8 cellular contexts compared by ENCODE assay signal in genomic region chr15:101250331-101250730, GRCh38. TPM values are rescaled to one million over a fixed set of nuclear protein-coding genes. Genes with fewer than 3 reads are reported as not detected.
DNase-seq lines count a peak whose midpoint lies in the region; ATAC-seq and TF ChIP-seq lines count a peak whose summit lies in the region.

No MANE protein-coding gene starts in this region.

- H3K36me3 Mint-ChIP-seq in Calu3 (ENCODE audit: insufficient read depth, unreplicated experiment) = peaks cover 34% of the 10 kb centered on the region

- TF ChIP-seq RAD21 in liver (IDR thresholded peaks at IDR 0.05) = no peak

- peaks cover 14% of the 10 kb centered on the region for H3K27me3 Mint-ChIP-seq in Calu3 (ENCODE audit: unreplicated experiment)

- intact Hi-C loops in Calu3 (cut with micrococcal nuclease; ENCODE audit: unreplicated experiment) (loop anchor here (1.0 to 10.0 kb wide), 4 partner anchors 83 to 326 kb away; no protein-coding TSS in a partner anchor), breast epithelium (cut with DNase I; ENCODE audit: low total_unique reads) (loop anchor here (10.0 kb wide), 2 partner anchors 126 to 236 kb away; no protein-coding TSS in a partner anchor)

- no peaks in the 10 kb centered on the region for H3K27me3 ChIP-seq in breast epithelium
- H3K27me3 ChIP-seq in liver (ENCODE audit: control insufficient read depth in 4 of 4, insufficient read depth in 4 of 4, low read length in 3 of 4) = no peaks in the 10 kb centered on the region
- H3K27me3 ChIP-seq in upper lobe of left lung = no peaks in the 10 kb centered on the region

- CTCF ChIA-PET in Calu3 (lab: Charles Lee) = interaction anchor here (1.0 to 1.3 kb wide), 2 partner anchors 142 to 242 kb away, joined by 3 to 7 read pairs; no protein-coding TSS in a partner anchor

- peaks cover 20% of the 10 kb centered on the region for H3K4me1 Mint-ChIP-seq in Calu3 (ENCODE audit: low read depth, unreplicated experiment)

- no peak for TF ChIP-seq CTCF in Calu3 (IDR thresholded peaks at IDR 0.05; ENCODE audit: unreplicated experiment)
- TF ChIP-seq CTCF in breast epithelium (IDR thresholded peaks at IDR 0.05) = no peak
- TF ChIP-seq CTCF in liver (IDR thresholded peaks at IDR 0.05; ENCODE audit: low read depth, low read length, missing input control) = no peak
- TF ChIP-seq CTCF in upper lobe of left lung (IDR thresholded peaks at IDR 0.05) = no peak

- 36% methylated on average over 4 of the region's 4 CpGs for WGBS in liver
- 6 to 9% methylated on average over 4 of the region's 4 CpGs for WGBS in upper lobe of left lung, 2 donors

- H3K4me1 ChIP-seq in breast epithelium (peaks cover 9 to 39% of the 10 kb centered on the region in 2 donors), liver (ENCODE audit: control insufficient read depth in 4 of 4, insufficient read depth in 4 of 4, low read length in 3 of 4) (peaks cover 3 to 21% (median 8%) of the 10 kb centered on the region in 4 donors), upper lobe of left lung (peaks cover 33 to 63% (median 38%) of the 10 kb centered on the region in 4 donors)

- H3K4me3 ChIP-seq in breast epithelium = peak overlapping the region; percentile 79 to 94 (median 91)
- peak overlapping the region; percentile 12 to 95 (median 59) for H3K4me3 ChIP-seq in liver (ENCODE audit: low read depth in 1 of 3, low read length in 3 of 3)
- H3K4me3 ChIP-seq in upper lobe of left lung = peak overlapping the region; percentile 78 to 86 (median 84)

- peak overlapping the region; percentile 83 for H3K4me3 Mint-ChIP-seq in Calu3 (ENCODE audit: low read depth, unreplicated experiment)

- H3K36me3 ChIP-seq in breast epithelium (no peaks in the 10 kb centered on the region), liver (ENCODE audit: control insufficient read depth in 4 of 4, insufficient read depth in 3 of 4, low read depth in 1 of 4, low read length in 3 of 4) (no peaks in the 10 kb centered on the region), upper lobe of left lung (no peaks in the 10 kb centered on the region)

- DNase-seq in Calu3 (no peak), LoVo (ENCODE audit: low spot score) (peak; percentile 32), breast epithelium (ENCODE audit: low spot score in 2 of 2) (no peak), upper lobe of left lung (no peak), activated gamma-delta T cell (lab: John Stamatoyannopoulos, UW) (no peak), NCI-H128 (lab: John Stamatoyannopoulos, UW; ENCODE audit: unreplicated experiment) (no peak)

- BruUV-seq in Calu3 (replicated peaks; lab: Mats Ljungman, UMichigan) = TSS peak; percentile 63

- no peak for TF ChIP-seq EP300 in upper lobe of left lung (IDR thresholded peaks at IDR 0.05)

- H3K9ac ChIP-seq in liver (ENCODE audit: low read depth in 1 of 2, low read length in 2 of 2) = peak overlapping the region in 1 of 2 donors; percentile 74

- ATAC-seq in upper lobe of left lung (ENCODE audit: low FRiP score in 2 of 2) = peak in 1 of 2 donors; percentile 35
- ATAC-seq in GM18868 (IDR thresholded peaks at IDR 0.05; ENCODE audit: unreplicated experiment) = no peak

- H3K27ac Mint-ChIP-seq in Calu3 (ENCODE audit: unreplicated experiment) = peak overlapping the region; percentile 7

- TF ChIP-seq POLR2A in breast epithelium (IDR thresholded peaks at IDR 0.05) (no peak), upper lobe of left lung (IDR thresholded peaks at IDR 0.05) (no peak)

- no peaks in the 10 kb centered on the region for H3K9me3 Mint-ChIP-seq in Calu3 (ENCODE audit: low read depth, unreplicated experiment)

- H3K9me3 ChIP-seq in breast epithelium (no peaks in the 10 kb centered on the region), liver (ENCODE audit: control insufficient read depth in 4 of 4, low read length in 3 of 4) (no peaks in the 10 kb centered on the region), upper lobe of left lung (no peaks in the 10 kb centered on the region)

- H3K27ac ChIP-seq in breast epithelium = peak overlapping the region; percentile 76 to 92
- no peak overlapping the region for H3K27ac ChIP-seq in liver (ENCODE audit: low read depth in 1 of 2, low read length in 2 of 2)
- peak overlapping the region; percentile 67 to 89 (median 83) for H3K27ac ChIP-seq in upper lobe of left lung

TF ChIP-seq in liver, 16 proteins besides CTCF, POLR2A, EP300 and RAD21:
- TF ChIP-seq GABPA (IDR thresholded peaks at IDR 0.05 in 1 of 2, conservative IDR thresholded peaks at IDR 0.05 in 1 of 2) = no peak
- TF ChIP-seq JUND (IDR thresholded peaks at IDR 0.05) = no peak
- no peak for TF ChIP-seq MAX (IDR thresholded peaks at IDR 0.05)
- no peak for TF ChIP-seq NR2F2 (IDR thresholded peaks at IDR 0.05)
- TF ChIP-seq REST (IDR thresholded peaks at IDR 0.05) = no peak
- TF ChIP-seq HNF4G (IDR thresholded peaks at IDR 0.05) = no peak
- no peak for TF ChIP-seq RXRA (IDR thresholded peaks at IDR 0.05)
- TF ChIP-seq ZBTB33 (IDR thresholded peaks at IDR 0.05) = no peak
- no peak for TF ChIP-seq EGR1 (IDR thresholded peaks at IDR 0.05; ENCODE audit: low read depth in 2 of 2)
- no peak for TF ChIP-seq HNF4A (conservative IDR thresholded peaks at IDR 0.05)

RNA-seq across cellular contexts. Expression of gene CHSY1, which starts 1.5 kb away (rescaled TPM):
- total RNA-seq in Calu3 (2022) (24.0 and 25.0 TPM in 2 replicates), breast epithelium (10 to 100 TPM; 22.6 to 36.7 (median 33.4) TPM), liver (10 to 100 TPM in 1 of 2 donors, 1 to 10 TPM in 1; 9.5 to 12.3 TPM), upper lobe of left lung (10 to 100 TPM; 12.4 to 38.3 (median 23.7) TPM)
- 1 to 10 TPM; 1.4 to 3.7 TPM for polyA plus RNA-seq in liver

RNA-seq across cellular contexts. Expression of gene SELENOS, which starts 27.0 kb away (rescaled TPM):
- total RNA-seq in Calu3 (2022) (83.3 and 85.0 TPM in 2 replicates), breast epithelium (10 to 100 TPM; 56.1 to 76.8 (median 76.4) TPM), liver (10 to 100 TPM; 25.8 to 66.4 TPM), upper lobe of left lung (100 to 1,000 TPM in 2 of 6 donors, 10 to 100 TPM in 4; 48.2 to 106 (median 78.2) TPM)
- 10 to 100 TPM; 65.2 to 71.1 TPM for polyA plus RNA-seq in liver

RNA-seq across cellular contexts. Expression of gene SNRPA1, which starts 44.7 kb away (rescaled TPM):
- 123 and 140 TPM in 2 replicates for total RNA-seq in Calu3 (2022)
- 10 to 100 TPM; 26.4 to 51.1 (median 44.3) TPM for total RNA-seq in breast epithelium
- total RNA-seq in liver = 10 to 100 TPM; 12.7 to 15.0 TPM
- polyA plus RNA-seq in liver = 10 to 100 TPM; 21.0 to 31.7 TPM
- total RNA-seq in upper lobe of left lung = 10 to 100 TPM; 32.1 to 53.4 (median 40.2) TPM

Comparison
In these comparisons a context has a peak if more than half of its experiments do, and no peak if none do; other contexts are left out.
1. H3K27ac ChIP-seq: peak in breast epithelium (2 of 2) and upper lobe of left lung (4 of 4); none in liver (0 of 2).
2. Peak in every context shown above with its lines, with median percentiles within 50 percentile points of each other: H3K4me3 ChIP-seq.